Comparison of ENCODE assay signal across 17 cellular contexts in the genomic region with DNA sequence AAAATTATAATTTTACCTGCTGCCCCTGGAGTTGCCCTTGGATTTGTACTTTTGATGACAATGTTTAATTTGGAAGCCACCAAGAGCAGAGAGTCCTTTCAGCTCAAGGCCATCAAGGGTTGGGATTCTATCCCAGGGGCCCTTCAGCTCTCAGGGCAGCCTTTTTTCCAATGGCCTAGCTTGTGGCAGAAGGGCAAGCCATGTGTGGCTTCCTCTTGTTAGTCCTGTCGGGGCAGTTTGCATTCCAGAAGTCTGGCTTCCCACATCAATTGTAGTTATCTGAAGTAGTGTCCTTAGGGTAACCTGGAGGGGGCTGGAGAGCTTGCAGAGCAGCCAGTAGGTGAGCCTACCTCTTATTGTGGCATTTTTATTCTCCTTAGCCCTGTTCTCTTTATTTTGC.
A peak's percentile ranks its signal among the peaks of the same experiment; 100 is the strongest.
DNase-seq lines count a peak whose midpoint lies in the region; ATAC-seq and TF ChIP-seq lines count a peak whose summit lies in the region.
"Had no signal": no experiment of that assay in that cellular context is flagged by ENCODE, and none has a peak within 500 bp of the region (broad histone marks: within the 10 kb centered on the region; RNA-seq: fewer than 3 reads in every experiment).

No MANE protein-coding gene starts in this region.

- CTCF ChIA-PET in WTC11 (lab: Charles Lee): no interaction called here

- H3K9me3 Mint-ChIP-seq in WTC11: peaks cover 43% of the 10 kb centered on the region

- H3K4me1 ChIP-seq in left lung: no peaks in the 10 kb centered on the region
- no peaks in the 10 kb centered on the region for H3K4me1 ChIP-seq in upper lobe of right lung

- TF ChIP-seq CTCF in WTC11 (IDR thresholded peaks at IDR 0.05) (no peak), left lung (IDR thresholded peaks at IDR 0.05) (no peak), upper lobe of right lung (IDR thresholded peaks at IDR 0.05) (no peak)

- H3K4me3 Mint-ChIP-seq in WTC11: no peak overlapping the region
- H3K4me3 Mint-ChIP-seq: CD14-positive monocyte; CD8-positive, alpha-beta T cell had no signal

- peaks cover 0 to 14% of the 10 kb centered on the region in 2 donors for H3K9me3 ChIP-seq in left lung
- no peaks in the 10 kb centered on the region for H3K9me3 ChIP-seq in upper lobe of right lung

- peaks cover 18% of the 10 kb centered on the region for H3K36me3 Mint-ChIP-seq in WTC11
- H3K36me3 Mint-ChIP-seq: CD14-positive monocyte; CD8-positive, alpha-beta T cell had no signal

- peak; percentile 71 for ATAC-seq in WTC11
- peak; percentile 90 for ATAC-seq in left lung
- peak; percentile 81 for ATAC-seq in upper lobe of right lung
- no peak for ATAC-seq in left ventricle myocardium superior
- ATAC-seq: CD8-positive, alpha-beta T cell had no signal

- DNase-seq in DMS53 (lab: John Stamatoyannopoulos, UW) (peak; percentile 41), DMS53 treated with DMSO at 0.1 percent for 48 hours (lab: John Stamatoyannopoulos, UW; ENCODE audit: unreplicated experiment) (no peak), WTC11 (ENCODE audit: low spot score) (no peak), left lung (peak in 1 of 2 donors; percentile 64), upper lobe of right lung (no peak), left ventricle myocardium superior (no peak), foreskin melanocyte (no peak)
- no peak for DNase-seq in stimulated activated CD4-positive, alpha-beta T cell treated with anti-CD3 and anti-CD28 coated beads, Interleukin-4, amount 100 ng/mL, for 24 hours
- DNase-seq: CD8-positive, alpha-beta T cell; COR-L47; DMS79 treated with DMSO at 0.1 percent for 48 hours; EL; GDM1; HCEC 1CT had no signal

- H3K27ac Mint-ChIP-seq in WTC11: no peak overlapping the region
- H3K27ac Mint-ChIP-seq: CD8-positive, alpha-beta T cell had no signal

- H3K4me1 Mint-ChIP-seq in WTC11: no peaks in the 10 kb centered on the region
- H3K4me1 Mint-ChIP-seq: CD14-positive monocyte had no signal

- H3K27me3 ChIP-seq in left lung (no peaks in the 10 kb centered on the region), upper lobe of right lung (no peaks in the 10 kb centered on the region)

- intact Hi-C loops in left lung (cut with DNase I) (no loop called here), upper lobe of right lung (cut with DNase I) (no loop called here), left ventricle myocardium superior (cut with micrococcal nuclease) (no loop called here)

- no peaks in the 10 kb centered on the region for H3K27me3 Mint-ChIP-seq in WTC11 (ENCODE audit: low read depth)

- H3K36me3 ChIP-seq in left lung: no peaks in the 10 kb centered on the region
- H3K36me3 ChIP-seq in upper lobe of right lung: no peaks in the 10 kb centered on the region

- POLR2A ChIA-PET in WTC11 (lab: Charles Lee): no interaction called here

- H3K27ac ChIP-seq in left lung: no peak overlapping the region
- H3K27ac ChIP-seq in upper lobe of right lung: no peak overlapping the region
- H3K27ac ChIP-seq: 22Rv1, HL-60 had no signal

- H3K4me3 ChIP-seq in left lung: no peak overlapping the region
- H3K4me3 ChIP-seq in upper lobe of right lung: no peak overlapping the region

TF ChIP-seq in WTC11, 78 proteins besides CTCF, POLR2A, EP300 and RAD21:
- no peak for TF ChIP-seq NR1H2 (CRISPR knock-in tag; IDR thresholded peaks at IDR 0.05)
- TF ChIP-seq, protein P1, sequence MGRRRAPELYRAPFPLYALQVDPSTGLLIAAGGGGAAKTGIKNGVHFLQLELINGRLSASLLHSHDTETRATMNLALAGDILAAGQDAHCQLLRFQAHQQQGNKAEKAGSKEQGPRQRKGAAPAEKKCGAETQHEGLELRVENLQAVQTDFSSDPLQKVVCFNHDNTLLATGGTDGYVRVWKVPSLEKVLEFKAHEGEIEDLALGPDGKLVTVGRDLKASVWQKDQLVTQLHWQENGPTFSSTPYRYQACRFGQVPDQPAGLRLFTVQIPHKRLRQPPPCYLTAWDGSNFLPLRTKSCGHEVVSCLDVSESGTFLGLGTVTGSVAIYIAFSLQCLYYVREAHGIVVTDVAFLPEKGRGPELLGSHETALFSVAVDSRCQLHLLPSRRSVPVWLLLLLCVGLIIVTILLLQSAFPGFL (CRISPR knock-in tag; IDR thresholded peaks at IDR 0.05; ENCODE audit: borderline replicate concordance): no peak
- no peak for TF ChIP-seq TEAD4 (CRISPR knock-in tag; IDR thresholded peaks at IDR 0.05)
- no peak for TF ChIP-seq ZNF423 (CRISPR knock-in tag; IDR thresholded peaks at IDR 0.05)
- TF ChIP-seq JAZF1 (CRISPR knock-in tag; IDR thresholded peaks at IDR 0.05): no peak
- TF ChIP-seq EMX1 (CRISPR knock-in tag; IDR thresholded peaks at IDR 0.05): no peak
- no peak for TF ChIP-seq NFE2L1 (CRISPR knock-in tag; IDR thresholded peaks at IDR 0.05)
- no peak for TF ChIP-seq SP1 (CRISPR knock-in tag; conservative IDR thresholded peaks at IDR 0.05)
- TF ChIP-seq, protein P2, sequence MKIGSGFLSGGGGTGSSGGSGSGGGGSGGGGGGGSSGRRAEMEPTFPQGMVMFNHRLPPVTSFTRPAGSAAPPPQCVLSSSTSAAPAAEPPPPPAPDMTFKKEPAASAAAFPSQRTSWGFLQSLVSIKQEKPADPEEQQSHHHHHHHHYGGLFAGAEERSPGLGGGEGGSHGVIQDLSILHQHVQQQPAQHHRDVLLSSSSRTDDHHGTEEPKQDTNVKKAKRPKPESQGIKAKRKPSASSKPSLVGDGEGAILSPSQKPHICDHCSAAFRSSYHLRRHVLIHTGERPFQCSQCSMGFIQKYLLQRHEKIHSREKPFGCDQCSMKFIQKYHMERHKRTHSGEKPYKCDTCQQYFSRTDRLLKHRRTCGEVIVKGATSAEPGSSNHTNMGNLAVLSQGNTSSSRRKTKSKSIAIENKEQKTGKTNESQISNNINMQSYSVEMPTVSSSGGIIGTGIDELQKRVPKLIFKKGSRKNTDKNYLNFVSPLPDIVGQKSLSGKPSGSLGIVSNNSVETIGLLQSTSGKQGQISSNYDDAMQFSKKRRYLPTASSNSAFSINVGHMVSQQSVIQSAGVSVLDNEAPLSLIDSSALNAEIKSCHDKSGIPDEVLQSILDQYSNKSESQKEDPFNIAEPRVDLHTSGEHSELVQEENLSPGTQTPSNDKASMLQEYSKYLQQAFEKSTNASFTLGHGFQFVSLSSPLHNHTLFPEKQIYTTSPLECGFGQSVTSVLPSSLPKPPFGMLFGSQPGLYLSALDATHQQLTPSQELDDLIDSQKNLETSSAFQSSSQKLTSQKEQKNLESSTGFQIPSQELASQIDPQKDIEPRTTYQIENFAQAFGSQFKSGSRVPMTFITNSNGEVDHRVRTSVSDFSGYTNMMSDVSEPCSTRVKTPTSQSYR (CRISPR knock-in tag; IDR thresholded peaks at IDR 0.05): no peak
- TF ChIP-seq, protein P3, sequence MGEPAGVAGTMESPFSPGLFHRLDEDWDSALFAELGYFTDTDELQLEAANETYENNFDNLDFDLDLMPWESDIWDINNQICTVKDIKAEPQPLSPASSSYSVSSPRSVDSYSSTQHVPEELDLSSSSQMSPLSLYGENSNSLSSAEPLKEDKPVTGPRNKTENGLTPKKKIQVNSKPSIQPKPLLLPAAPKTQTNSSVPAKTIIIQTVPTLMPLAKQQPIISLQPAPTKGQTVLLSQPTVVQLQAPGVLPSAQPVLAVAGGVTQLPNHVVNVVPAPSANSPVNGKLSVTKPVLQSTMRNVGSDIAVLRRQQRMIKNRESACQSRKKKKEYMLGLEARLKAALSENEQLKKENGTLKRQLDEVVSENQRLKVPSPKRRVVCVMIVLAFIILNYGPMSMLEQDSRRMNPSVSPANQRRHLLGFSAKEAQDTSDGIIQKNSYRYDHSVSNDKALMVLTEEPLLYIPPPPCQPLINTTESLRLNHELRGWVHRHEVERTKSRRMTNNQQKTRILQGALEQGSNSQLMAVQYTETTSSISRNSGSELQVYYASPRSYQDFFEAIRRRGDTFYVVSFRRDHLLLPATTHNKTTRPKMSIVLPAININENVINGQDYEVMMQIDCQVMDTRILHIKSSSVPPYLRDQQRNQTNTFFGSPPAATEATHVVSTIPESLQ (CRISPR knock-in tag; IDR thresholded peaks at IDR 0.05): no peak
- TF ChIP-seq, protein P4, sequence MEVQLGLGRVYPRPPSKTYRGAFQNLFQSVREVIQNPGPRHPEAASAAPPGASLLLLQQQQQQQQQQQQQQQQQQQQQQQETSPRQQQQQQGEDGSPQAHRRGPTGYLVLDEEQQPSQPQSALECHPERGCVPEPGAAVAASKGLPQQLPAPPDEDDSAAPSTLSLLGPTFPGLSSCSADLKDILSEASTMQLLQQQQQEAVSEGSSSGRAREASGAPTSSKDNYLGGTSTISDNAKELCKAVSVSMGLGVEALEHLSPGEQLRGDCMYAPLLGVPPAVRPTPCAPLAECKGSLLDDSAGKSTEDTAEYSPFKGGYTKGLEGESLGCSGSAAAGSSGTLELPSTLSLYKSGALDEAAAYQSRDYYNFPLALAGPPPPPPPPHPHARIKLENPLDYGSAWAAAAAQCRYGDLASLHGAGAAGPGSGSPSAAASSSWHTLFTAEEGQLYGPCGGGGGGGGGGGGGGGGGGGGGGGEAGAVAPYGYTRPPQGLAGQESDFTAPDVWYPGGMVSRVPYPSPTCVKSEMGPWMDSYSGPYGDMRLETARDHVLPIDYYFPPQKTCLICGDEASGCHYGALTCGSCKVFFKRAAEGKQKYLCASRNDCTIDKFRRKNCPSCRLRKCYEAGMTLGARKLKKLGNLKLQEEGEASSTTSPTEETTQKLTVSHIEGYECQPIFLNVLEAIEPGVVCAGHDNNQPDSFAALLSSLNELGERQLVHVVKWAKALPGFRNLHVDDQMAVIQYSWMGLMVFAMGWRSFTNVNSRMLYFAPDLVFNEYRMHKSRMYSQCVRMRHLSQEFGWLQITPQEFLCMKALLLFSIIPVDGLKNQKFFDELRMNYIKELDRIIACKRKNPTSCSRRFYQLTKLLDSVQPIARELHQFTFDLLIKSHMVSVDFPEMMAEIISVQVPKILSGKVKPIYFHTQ (CRISPR knock-in tag; IDR thresholded peaks at IDR 0.05): no peak
- TF ChIP-seq ZNF317 (CRISPR knock-in tag; IDR thresholded peaks at IDR 0.05; ENCODE audit: borderline replicate concordance, low read depth): no peak
